20 cellular contexts compared by ENCODE assay signal in the genomic region with DNA sequence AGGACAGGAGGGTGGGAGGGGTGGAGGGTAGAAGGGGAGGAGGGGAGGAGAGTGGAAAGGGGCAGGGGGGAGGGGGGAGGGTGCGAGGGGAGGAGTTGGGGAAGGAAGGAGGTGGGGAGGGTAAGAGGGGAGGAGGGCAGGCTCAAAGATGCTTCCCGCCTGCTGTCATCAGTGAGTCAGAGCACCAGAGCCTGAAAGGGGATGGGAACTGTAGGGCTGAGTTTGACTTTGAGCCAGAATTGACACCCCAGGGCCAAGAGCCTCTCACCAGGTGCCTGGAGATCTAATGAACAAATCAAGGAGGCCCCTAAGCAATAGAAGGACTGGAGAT.
DNase-seq lines count a peak whose midpoint lies in the region; ATAC-seq, FAIRE-seq and TF ChIP-seq lines count a peak whose summit lies in the region.
"Had no signal": no experiment of that assay in that cellular context is flagged by ENCODE, and none has a peak within 500 bp of the region (broad histone marks: within the 10 kb centered on the region; RNA-seq: fewer than 3 reads in every experiment).

No MANE protein-coding gene starts in this region.

- H3K27me3 ChIP-seq in foreskin keratinocyte = no peaks in the 10 kb centered on the region
- H3K27me3 ChIP-seq: transverse colon had no signal

- no peak overlapping the region for H3K27ac ChIP-seq in foreskin keratinocyte
- H3K27ac ChIP-seq: 22Rv1, gastrocnemius medialis, psoas muscle, transverse colon had no signal

- H3K4me1 ChIP-seq in foreskin keratinocyte = no peaks in the 10 kb centered on the region
- H3K4me1 ChIP-seq: gastrocnemius medialis, HAP-1, psoas muscle had no signal

- FAIRE-seq in RCC 7860 (lab: Jason Lieb, UNC) = peak; percentile 10
- peak; percentile 99 for FAIRE-seq in urothelium cell line (lab: Jason Lieb, UNC)
- no peak for FAIRE-seq in frontal cortex (lab: Jason Lieb, UNC)

- peak; percentile 70 for ATAC-seq in foreskin keratinocyte
- ATAC-seq: gastrocnemius medialis; naive thymus-derived CD8-positive, alpha-beta T cell; psoas muscle; stimulated activated memory B cell treated with anti-CD40 and anti-IgM and Interleukin-4, amounts not matched to agents 10 μg/mL and 1 μg/mL and 100 μg/mL, for 72 hours had no signal

- DNase-seq in DMS 273 (lab: John Stamatoyannopoulos, UW; ENCODE audit: unreplicated experiment) = peak; percentile 64
- no peak for DNase-seq in DMS 273 treated with DMSO at 0.1 percent for 48 hours (lab: John Stamatoyannopoulos, UW)
- DNase-seq in RCC 7860 (ENCODE audit: low spot score) = peak; percentile 65
- peak; percentile 22 to 37 for DNase-seq in foreskin keratinocyte
- DNase-seq in urothelium cell line (ENCODE audit: low spot score) = peak; percentile 96
- DNase-seq in UCSD-AML1 (lab: John Stamatoyannopoulos, UW; ENCODE audit: unreplicated experiment) = no peak
- no peak for DNase-seq in frontal cortex (ENCODE audit: low spot score in 2 of 2)
- DNase-seq in HCEC 1CT = no peak
- DNase-seq: activated CD4-positive, CD25-positive, alpha-beta regulatory T cell treated with anti-CD3 and anti-CD28 coated beads, Interleukin-2, amount 50 U/mL, for 72 hours; CD4-positive, CD25-positive, alpha-beta regulatory T cell; gastrocnemius medialis; naive thymus-derived CD8-positive, alpha-beta T cell; NCI-H1436; psoas muscle; SHP77 treated with DMSO at 0.1 percent for 48 hours; stimulated activated CD4-positive, alpha-beta T cell treated with anti-CD3 and anti-CD28 coated beads, Interleukin-12 subunit alpha, Interleukin-12 subunit beta, amount 100 ng/mL, for 4 hours; transverse colon had no signal

- no peak for TF ChIP-seq CTCF in foreskin keratinocyte (conservative IDR thresholded peaks at IDR 0.05)

Comparison
In these comparisons a context has a peak if more than half of its experiments do, and no peak if none do; other contexts are left out.
1. DNase-seq: peak in DMS 273 (single experiment), RCC 7860 (single experiment), foreskin keratinocyte (2 of 2) and urothelium cell line (single experiment); none in DMS 273 treated with DMSO at 0.1 percent for 48 hours (single experiment), UCSD-AML1 (single experiment), frontal cortex (0 of 2) and HCEC 1CT (single experiment).